1 cellular context compared by ENCODE assay signal in genomic region chr6:84687487-84687886, GRCh38.
TF ChIP-seq lines count a peak whose summit lies in the region.

No MANE protein-coding gene starts in this region.

TF ChIP-seq in H1, 55 proteins besides CTCF, POLR2A, EP300 and RAD21:
- TF ChIP-seq SP1 (IDR thresholded peaks at IDR 0.05; ENCODE audit: low read depth, low read length) = no peak
- no peak for TF ChIP-seq EGR1 (IDR thresholded peaks at IDR 0.05; ENCODE audit: borderline replicate concordance, low read depth, low read length)
- TF ChIP-seq TAF7 (optimal IDR thresholded peaks at IDR 0.05; ENCODE audit: borderline replicate concordance, low read depth, low read length) = no peak
- TF ChIP-seq SRF (IDR thresholded peaks at IDR 0.05; ENCODE audit: low read depth, low read length) = no peak
- no peak for TF ChIP-seq POLR2AphosphoS5 (IDR thresholded peaks at IDR 0.05; ENCODE audit: low read depth, low read length)
- TF ChIP-seq TCF12 (IDR thresholded peaks at IDR 0.05; ENCODE audit: low read depth, low read length) = no peak
- no peak for TF ChIP-seq CTBP2 (IDR thresholded peaks at IDR 0.05; ENCODE audit: borderline replicate concordance, insufficient read depth, insufficient read length, low read length)
- TF ChIP-seq CBX8 (IDR thresholded peaks at IDR 0.05; ENCODE audit: borderline replicate concordance, low read depth, low read length) = no peak
TF ChIP-seq in H1: peak in this region for 0.
